8 cellular contexts compared by ENCODE assay signal in genomic region chr12:121530600-121531355, GRCh38. TPM values are rescaled to one million over a fixed set of nuclear protein-coding genes. Genes with fewer than 3 reads are reported as not detected.
DNase-seq lines count a peak whose midpoint lies in the region; ATAC-seq and TF ChIP-seq lines count a peak whose summit lies in the region.

No MANE protein-coding gene starts in this region.

- no peak for TF ChIP-seq CTCF in foreskin fibroblast (IDR thresholded peaks at IDR 0.05; ENCODE audit: low read depth, low read length)

- ATAC-seq in GM18909 (IDR thresholded peaks at IDR 0.05; ENCODE audit: poor library complexity, unreplicated experiment), result peak; percentile 42
- peak; percentile 38 for ATAC-seq in sciatic nerve
- no peak for ATAC-seq in GM18511 (IDR thresholded peaks at IDR 0.05; ENCODE audit: unreplicated experiment)
- no peak for ATAC-seq in HG02763 (IDR thresholded peaks at IDR 0.05; ENCODE audit: unreplicated experiment)

- intact Hi-C loops in sciatic nerve (cut with DNase I), result no loop called here

- H3K4me3 ChIP-seq in foreskin fibroblast (ENCODE audit: low read depth in 1 of 2, low read length in 2 of 2), result no peak overlapping the region

- peak; percentile 83 for DNase-seq in NOMO-1 treated with DMSO at 0.1 percent for 48 hours (lab: John Stamatoyannopoulos, UW; ENCODE audit: unreplicated experiment)
- peak; percentile 65 for DNase-seq in activated T-cell treated with anti-CD3 and anti-CD28 coated beads, Interleukin-2, amount 50 U/mL, for 1 hour
- peak; percentile 82 to 89 for DNase-seq in foreskin fibroblast
- no peak for DNase-seq in sciatic nerve (ENCODE audit: low spot score)
- no peak for DNase-seq in NCI-H524 treated with DMSO at 0.1 percent for 48 hours (lab: John Stamatoyannopoulos, UW)

RNA-seq across cellular contexts. Expression of gene KDM2B, which starts 50.0 kb away (rescaled TPM):
- 22.9 TPM for total RNA-seq in sciatic nerve

Comparison
In these comparisons a context has a peak if more than half of its experiments do, and no peak if none do; other contexts are left out.
1. ATAC-seq: peak in GM18909 (single experiment) and sciatic nerve (single experiment); none in GM18511 (single experiment) and HG02763 (single experiment).
2. DNase-seq: peak in NOMO-1 treated with DMSO at 0.1 percent for 48 hours (single experiment), activated T-cell treated with anti-CD3 and anti-CD28 coated beads, Interleukin-2, amount 50 U/mL, for 1 hour (single experiment) and foreskin fibroblast (2 of 2); none in sciatic nerve (single experiment) and NCI-H524 treated with DMSO at 0.1 percent for 48 hours (single experiment).